23 cellular contexts compared by ENCODE assay signal in the genomic region with DNA sequence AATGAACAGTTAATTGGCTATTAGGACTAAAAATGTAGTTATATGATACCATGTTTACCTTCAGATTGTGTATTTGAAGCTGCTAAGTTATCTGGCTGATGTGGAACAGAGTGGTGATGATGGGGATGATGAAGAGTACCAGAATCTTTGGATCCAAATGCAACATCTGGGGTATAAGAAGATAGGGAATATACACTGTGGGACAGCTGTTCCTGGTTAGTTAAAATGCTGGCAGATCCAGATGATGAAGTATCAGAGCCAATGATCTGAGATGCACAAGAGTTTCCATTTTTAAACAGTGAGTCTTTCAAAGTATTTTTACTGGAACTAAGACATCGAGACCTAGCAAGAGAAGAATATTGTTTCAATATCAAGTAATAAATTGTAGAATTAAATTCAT.
"Had no signal": no experiment of that assay in that cellular context is flagged by ENCODE, and none has a peak within 500 bp of the region (broad histone marks: within the 10 kb centered on the region; RNA-seq: fewer than 3 reads in every experiment).

No MANE protein-coding gene starts in this region.

- H3K27ac Mint-ChIP-seq: mesothelial cell of epicardium, naive B cell had no signal

- H2AFZ ChIP-seq: hepatocyte had no signal

- H3K79me2 ChIP-seq: hepatocyte had no signal

- DNase-seq: dermis blood vessel endothelial cell; dorsolateral prefrontal cortex; effector CD4-positive, alpha-beta T cell; effector memory CD4-positive, alpha-beta T cell; foreskin keratinocyte; heart left ventricle; left cardiac atrium; left lung; left ventricle myocardium superior; lower lobe of right lung; mesenchymal stem cell; mucosa of descending colon; naive B cell had no signal

- FAIRE-seq: colon, endothelial cell of umbilical vein, frontal cortex, islet of Langerhans, keratinocyte had no signal

- ATAC-seq: foreskin keratinocyte, gastroesophageal sphincter, heart left ventricle, left cardiac atrium, left lung, left ventricle myocardium superior, lower lobe of right lung, mucosa of descending colon had no signal

- H3K9me3 ChIP-seq: esophagus muscularis mucosa, gastroesophageal sphincter, left lung, lower lobe of right lung, mucosa of descending colon had no signal

- H3K27ac ChIP-seq: coronary artery, dorsolateral prefrontal cortex, esophagus muscularis mucosa, foreskin keratinocyte, gastroesophageal sphincter, heart left ventricle, hepatocyte, left lung, lower lobe of right lung had no signal

- H3K4me3 ChIP-seq: coronary artery, dorsolateral prefrontal cortex, esophagus muscularis mucosa, gastroesophageal sphincter, heart left ventricle, hepatocyte, left lung, lower lobe of right lung, mucosa of descending colon had no signal

- H3K4me2 ChIP-seq: hepatocyte had no signal

- H3K9me3 Mint-ChIP-seq: naive B cell had no signal

- H3K4me1 Mint-ChIP-seq: mesothelial cell of epicardium, naive B cell had no signal

- H3K27me3 ChIP-seq: dorsolateral prefrontal cortex, esophagus muscularis mucosa, foreskin keratinocyte, gastroesophageal sphincter, heart left ventricle, hepatocyte, left lung had no signal

- H3K4me1 ChIP-seq: esophagus muscularis mucosa, gastroesophageal sphincter, lower lobe of right lung had no signal

- H3K4me3 Mint-ChIP-seq: mesothelial cell of epicardium, naive B cell had no signal
